Comparison of ENCODE assay signal across 1 cellular context in the genomic region with DNA sequence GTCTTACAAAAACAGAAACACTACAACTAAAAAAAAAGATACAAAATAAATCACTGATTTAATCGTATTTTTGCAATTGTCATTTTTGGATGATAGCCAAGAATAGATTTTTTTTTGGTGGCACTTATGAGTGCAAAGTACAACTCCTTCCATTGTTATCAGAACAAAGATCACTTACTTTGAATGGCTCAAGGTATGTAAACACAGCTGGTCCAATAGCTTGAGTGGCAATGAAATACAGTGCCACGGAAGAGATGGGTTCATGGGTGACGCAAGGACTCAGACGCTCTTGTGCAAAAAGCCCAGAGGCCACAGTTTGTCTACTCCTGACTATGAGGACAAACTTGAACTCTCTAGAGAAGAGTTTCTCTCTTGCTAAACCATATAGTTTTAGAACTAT.
TF ChIP-seq lines count a peak whose summit lies in the region.

No MANE protein-coding gene starts in this region.

TF ChIP-seq in HepG2, 621 proteins besides CTCF, POLR2A, EP300 and RAD21 (continued from another document and continues in another):
- TF ChIP-seq KIAA2018 (CRISPR knock-in tag; IDR thresholded peaks at IDR 0.05; ENCODE audit: borderline replicate concordance), result no peak
- peak; percentile 92 for TF ChIP-seq CEBPB (IDR thresholded peaks at IDR 0.05; ENCODE audit: borderline replicate concordance, low read depth, low read length)
- TF ChIP-seq ZNF276 (CRISPR knock-in tag; IDR thresholded peaks at IDR 0.05; ENCODE audit: low read depth), result no peak
- 0 out of 2 replicates have a peak, but pooled peaks have one; percentile 19 for TF ChIP-seq RCOR2 (CRISPR knock-in tag; IDR thresholded peaks at IDR 0.05)
- no peak for TF ChIP-seq HDAC6 (IDR thresholded peaks at IDR 0.05; ENCODE audit: low read depth, low read length)
- no peak for TF ChIP-seq SMC3 (IDR thresholded peaks at IDR 0.05; ENCODE audit: low read length)
- TF ChIP-seq POLR2G (IDR thresholded peaks at IDR 0.05; ENCODE audit: low read depth, low read length), result no peak
- no peak for TF ChIP-seq ZBTB34 (CRISPR knock-in tag; IDR thresholded peaks at IDR 0.05)
- TF ChIP-seq POLR2AphosphoS5 (IDR thresholded peaks at IDR 0.05; ENCODE audit: low read depth, low read length), result no peak
- no peak for TF ChIP-seq SOX6 (IDR thresholded peaks at IDR 0.05)
- TF ChIP-seq SOX6 (CRISPR knock-in tag; IDR thresholded peaks at IDR 0.05), result peak; percentile 91
- no peak for TF ChIP-seq MED8 (CRISPR knock-in tag; IDR thresholded peaks at IDR 0.05; ENCODE audit: insufficient replicate concordance)
- TF ChIP-seq TARDBP (CRISPR knock-in tag; IDR thresholded peaks at IDR 0.05), result no peak
- TF ChIP-seq THAP11 (CRISPR knock-in tag; IDR thresholded peaks at IDR 0.05), result no peak
- no peak for TF ChIP-seq RFX1 (IDR thresholded peaks at IDR 0.05)
- no peak for TF ChIP-seq FLYWCH1 (CRISPR knock-in tag; IDR thresholded peaks at IDR 0.05)
- TF ChIP-seq ZBTB33 (CRISPR knock-in tag; IDR thresholded peaks at IDR 0.05), result no peak
- TF ChIP-seq, protein P1, sequence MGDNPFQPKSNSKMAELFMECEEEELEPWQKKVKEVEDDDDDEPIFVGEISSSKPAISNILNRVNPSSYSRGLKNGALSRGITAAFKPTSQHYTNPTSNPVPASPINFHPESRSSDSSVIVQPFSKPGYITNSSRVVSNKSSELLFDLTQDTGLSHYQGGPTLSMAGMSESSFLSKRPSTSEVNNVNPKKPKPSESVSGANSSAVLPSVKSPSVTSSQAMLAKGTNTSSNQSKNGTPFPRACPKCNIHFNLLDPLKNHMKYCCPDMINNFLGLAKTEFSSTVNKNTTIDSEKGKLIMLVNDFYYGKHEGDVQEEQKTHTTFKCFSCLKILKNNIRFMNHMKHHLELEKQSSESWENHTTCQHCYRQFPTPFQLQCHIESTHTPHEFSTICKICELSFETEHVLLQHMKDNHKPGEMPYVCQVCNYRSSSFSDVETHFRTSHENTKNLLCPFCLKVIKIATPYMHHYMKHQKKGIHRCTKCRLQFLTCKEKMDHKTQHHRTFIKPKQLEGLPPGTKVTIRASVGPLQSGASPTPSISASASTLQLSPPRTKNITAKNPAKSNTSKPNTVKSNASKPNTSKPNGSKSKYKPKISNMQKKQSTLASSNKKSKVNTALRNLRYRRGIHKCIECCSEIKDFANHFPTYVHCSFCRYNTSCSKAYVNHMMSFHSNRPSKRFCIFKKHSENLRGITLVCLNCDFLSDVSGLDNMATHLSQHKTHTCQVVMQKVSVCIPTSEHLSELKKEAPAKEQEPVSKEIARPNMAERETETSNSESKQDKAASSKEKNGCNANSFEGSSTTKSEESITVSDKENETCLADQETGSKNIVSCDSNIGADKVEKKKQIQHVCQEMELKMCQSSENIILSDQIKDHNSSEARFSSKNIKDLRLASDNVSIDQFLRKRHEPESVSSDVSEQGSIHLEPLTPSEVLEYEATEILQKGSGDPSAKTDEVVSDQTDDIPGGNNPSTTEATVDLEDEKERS (CRISPR knock-in tag; IDR thresholded peaks at IDR 0.05), result no peak
- TF ChIP-seq BCL6 (CRISPR knock-in tag; IDR thresholded peaks at IDR 0.05), result peak; percentile 43; the same call in 1 of the 2 replicates
- TF ChIP-seq, protein P2, sequence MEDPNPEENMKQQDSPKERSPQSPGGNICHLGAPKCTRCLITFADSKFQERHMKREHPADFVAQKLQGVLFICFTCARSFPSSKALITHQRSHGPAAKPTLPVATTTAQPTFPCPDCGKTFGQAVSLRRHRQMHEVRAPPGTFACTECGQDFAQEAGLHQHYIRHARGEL (CRISPR knock-in tag; IDR thresholded peaks at IDR 0.05), result no peak
- TF ChIP-seq ZNF34 (CRISPR knock-in tag; IDR thresholded peaks at IDR 0.05; ENCODE audit: borderline replicate concordance), result no peak
- TF ChIP-seq KDM1A (CRISPR knock-in tag; IDR thresholded peaks at IDR 0.05), result peak; percentile 66; the same call in 1 of the 2 replicates
- TF ChIP-seq GATAD2A (CRISPR knock-in tag; IDR thresholded peaks at IDR 0.05), result peak; percentile 70
- peak; percentile 94 for TF ChIP-seq SOX5 (CRISPR knock-in tag; IDR thresholded peaks at IDR 0.05; ENCODE audit: borderline replicate concordance)
- no peak for TF ChIP-seq ZSCAN29 (CRISPR knock-in tag; conservative IDR thresholded peaks at IDR 0.05)
- TF ChIP-seq NFYB (CRISPR knock-in tag; IDR thresholded peaks at IDR 0.05), result peak; percentile 18; the same call in 1 of the 2 replicates
- TF ChIP-seq RARA (CRISPR knock-in tag; IDR thresholded peaks at IDR 0.05), result peak; percentile 35; the same call in 1 of the 2 replicates
- peak; percentile 30; the same call in 1 of the 2 replicates for TF ChIP-seq SALL1 (CRISPR knock-in tag; IDR thresholded peaks at IDR 0.05)
- TF ChIP-seq PHF21A (CRISPR knock-in tag; IDR thresholded peaks at IDR 0.05), result no peak
- TF ChIP-seq ATF4 (CRISPR knock-in tag; IDR thresholded peaks at IDR 0.05), result peak in 1 of 2 experiments; percentile 61; a peak in 2 of 4 replicates
- TF ChIP-seq, protein P3, sequence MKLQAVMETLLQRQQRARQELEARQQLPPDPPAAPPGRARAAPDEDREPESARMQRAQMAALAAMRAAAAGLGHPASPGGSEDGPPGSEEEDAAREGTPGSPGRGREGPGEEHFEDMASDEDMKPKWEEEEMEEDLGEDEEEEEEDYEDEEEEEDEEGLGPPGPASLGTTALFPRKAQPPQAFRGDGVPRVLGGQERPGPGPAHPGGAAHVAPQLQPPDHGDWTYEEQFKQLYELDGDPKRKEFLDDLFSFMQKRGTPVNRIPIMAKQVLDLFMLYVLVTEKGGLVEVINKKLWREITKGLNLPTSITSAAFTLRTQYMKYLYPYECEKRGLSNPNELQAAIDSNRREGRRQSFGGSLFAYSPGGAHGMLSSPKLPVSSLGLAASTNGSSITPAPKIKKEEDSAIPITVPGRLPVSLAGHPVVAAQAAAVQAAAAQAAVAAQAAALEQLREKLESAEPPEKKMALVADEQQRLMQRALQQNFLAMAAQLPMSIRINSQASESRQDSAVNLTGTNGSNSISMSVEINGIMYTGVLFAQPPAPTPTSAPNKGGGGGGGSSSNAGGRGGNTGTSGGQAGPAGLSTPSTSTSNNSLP (IDR thresholded peaks at IDR 0.05; ENCODE audit: low read depth, low read length), result peak; percentile 83
- no peak for TF ChIP-seq MXI1 (IDR thresholded peaks at IDR 0.05; ENCODE audit: borderline replicate concordance, low read depth, low read length)
- TF ChIP-seq LCORL (IDR thresholded peaks at IDR 0.05), result no peak
- no peak for TF ChIP-seq LCORL (CRISPR knock-in tag; IDR thresholded peaks at IDR 0.05)
- TF ChIP-seq FOSL2 (CRISPR knock-in tag; IDR thresholded peaks at IDR 0.05), result peak; percentile 52; the same call in 1 of the 2 replicates
- TF ChIP-seq NCOR1 (IDR thresholded peaks at IDR 0.05; ENCODE audit: borderline replicate concordance, low read length), result peak; percentile 86
- TF ChIP-seq, protein P4, sequence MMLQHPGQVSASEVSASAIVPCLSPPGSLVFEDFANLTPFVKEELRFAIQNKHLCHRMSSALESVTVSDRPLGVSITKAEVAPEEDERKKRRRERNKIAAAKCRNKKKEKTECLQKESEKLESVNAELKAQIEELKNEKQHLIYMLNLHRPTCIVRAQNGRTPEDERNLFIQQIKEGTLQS (CRISPR knock-in tag; IDR thresholded peaks at IDR 0.05), result 0 out of 2 replicates have a peak, but pooled peaks have one; percentile 50
- no peak for TF ChIP-seq ZSCAN30 (CRISPR knock-in tag; IDR thresholded peaks at IDR 0.05)
- peak; percentile 74; the same call in 1 of the 2 replicates for TF ChIP-seq ZBTB21 (CRISPR knock-in tag; IDR thresholded peaks at IDR 0.05)
- no peak for TF ChIP-seq HDAC1 (CRISPR knock-in tag; IDR thresholded peaks at IDR 0.05)
- peak; percentile 93 for TF ChIP-seq SKI (IDR thresholded peaks at IDR 0.05; ENCODE audit: partially characterized antibody)
- TF ChIP-seq FOXK1 (CRISPR knock-in tag; IDR thresholded peaks at IDR 0.05; ENCODE audit: borderline replicate concordance, low read depth), result peak; percentile 38; the same call in 1 of the 2 replicates
- TF ChIP-seq TBX3 (IDR thresholded peaks at IDR 0.05; ENCODE audit: borderline replicate concordance), result peak; percentile 39; the same call in 1 of the 2 replicates
